In genomic region chr19:52258426-52258825, GRCh38 we compare ENCODE assay signal across 19 cellular contexts. TPM values are rescaled to one million over a fixed set of nuclear protein-coding genes. Genes with fewer than 3 reads are reported as not detected.
DNase-seq lines count a peak whose midpoint lies in the region; FAIRE-seq and TF ChIP-seq lines count a peak whose summit lies in the region.
"Had no signal": no experiment of that assay in that cellular context is flagged by ENCODE, and none has a peak within 500 bp of the region (broad histone marks: within the 10 kb centered on the region; RNA-seq: fewer than 3 reads in every experiment).

No MANE protein-coding gene starts in this region.

- no peak overlapping the region for H3K4me2 ChIP-seq in astrocyte (ENCODE audit: low read length)
- H3K4me2 ChIP-seq: BLaER1 had no signal

- intact Hi-C loops in tibial artery (cut with DNase I; ENCODE audit: low total_unique reads) = no loop called here

- no peak overlapping the region for H2AFZ ChIP-seq in astrocyte (ENCODE audit: low read depth, low read length)
- H2AFZ ChIP-seq: GM23248 had no signal

- H3K27me3 ChIP-seq in astrocyte (ENCODE audit: insufficient read depth, low read length) (no peaks in the 10 kb centered on the region), tibial artery (no peaks in the 10 kb centered on the region)
- H3K27me3 ChIP-seq: BLaER1 had no signal

- H3K36me3 ChIP-seq in astrocyte (ENCODE audit: insufficient read depth, low read length) (no peaks in the 10 kb centered on the region), tibial artery (no peaks in the 10 kb centered on the region)
- H3K36me3 ChIP-seq: BLaER1, HAP-1 had no signal

- no peak overlapping the region for H3K9ac ChIP-seq in astrocyte (ENCODE audit: low read length)
- H3K9ac ChIP-seq: BLaER1, GM23248 had no signal

- H3K4me1 ChIP-seq in astrocyte (ENCODE audit: insufficient read depth, low read length) (no peaks in the 10 kb centered on the region), tibial artery (no peaks in the 10 kb centered on the region)
- H3K4me1 ChIP-seq: BLaER1, HAP-1 had no signal

- peaks cover 2% of the 10 kb centered on the region for H3K27me3 Mint-ChIP-seq in astrocyte (ENCODE audit: low read depth, unreplicated experiment)

- H3K9me3 ChIP-seq in astrocyte (ENCODE audit: insufficient read depth, low read depth, low read length) (no peaks in the 10 kb centered on the region), tibial artery (no peaks in the 10 kb centered on the region)
- H3K9me3 ChIP-seq: HAP-1 had no signal

- TF ChIP-seq CTCF in astrocyte (IDR thresholded peaks at IDR 0.05; ENCODE audit: insufficient read depth, low read depth, low read length) = no peak
- no peak for TF ChIP-seq CTCF in fibroblast of pulmonary artery (IDR thresholded peaks at IDR 0.05; ENCODE audit: low read length, missing control alignments)
- TF ChIP-seq CTCF in tibial artery (IDR thresholded peaks at IDR 0.05) = no peak

- no peaks in the 10 kb centered on the region for H4K20me1 ChIP-seq in astrocyte (ENCODE audit: insufficient read depth, low read length)
- H4K20me1 ChIP-seq: BLaER1 had no signal

- no peak overlapping the region for H3K27ac Mint-ChIP-seq in astrocyte (ENCODE audit: unreplicated experiment)
- H3K27ac Mint-ChIP-seq: CD14-positive monocyte; CD8-positive, alpha-beta T cell had no signal

- no peak overlapping the region for H3K27ac ChIP-seq in astrocyte (ENCODE audit: low read depth, low read length)
- H3K27ac ChIP-seq in tibial artery = no peak overlapping the region
- H3K27ac ChIP-seq: BLaER1, GM23248, HL-60 had no signal

- H3K36me3 Mint-ChIP-seq in astrocyte (ENCODE audit: low read depth, unreplicated experiment) = peaks cover under 1% of the 10 kb centered on the region
- H3K36me3 Mint-ChIP-seq: CD14-positive monocyte; CD8-positive, alpha-beta T cell had no signal

- no peak overlapping the region for H3K4me3 ChIP-seq in astrocyte (ENCODE audit: insufficient read depth, low read depth, low read length)
- H3K4me3 ChIP-seq in fibroblast of pulmonary artery (replicated peaks; ENCODE audit: low read depth, low read length) = no peak overlapping the region
- no peak overlapping the region for H3K4me3 ChIP-seq in tibial artery
- H3K4me3 ChIP-seq: BLaER1, GM12878, GM23248, HAP-1 had no signal

- no peaks in the 10 kb centered on the region for H3K79me2 ChIP-seq in astrocyte (ENCODE audit: insufficient read depth, low read length)

- peaks cover 3% of the 10 kb centered on the region for H3K9me3 Mint-ChIP-seq in astrocyte (ENCODE audit: unreplicated experiment)

- DNase-seq in LHCN-M2 (ENCODE audit: low read depth) (peak; percentile 11), astrocyte (ENCODE audit: low read depth) (peak; percentile 38), fibroblast of pulmonary artery (ENCODE audit: low read depth) (peak; percentile 43), renal cortical epithelial cell (ENCODE audit: low read depth) (peak; percentile 13), DMS 273 treated with DMSO at 0.1 percent for 48 hours (lab: John Stamatoyannopoulos, UW) (no peak), SW 1271 (lab: John Stamatoyannopoulos, UW) (no peak), tibial artery (no peak)
- DNase-seq: 8988T; Calu3; CD8-positive, alpha-beta T cell; DMS53; DND-41; EL; GM23248 had no signal

- no peak for FAIRE-seq in astrocyte (lab: Jason Lieb, UNC)
- FAIRE-seq: GM12878 had no signal

- H3K4me1 Mint-ChIP-seq in astrocyte (ENCODE audit: low read depth, unreplicated experiment) = no peaks in the 10 kb centered on the region

- H3K4me3 Mint-ChIP-seq in astrocyte (ENCODE audit: unreplicated experiment) = no peak overlapping the region
- H3K4me3 Mint-ChIP-seq: CD14-positive monocyte; CD8-positive, alpha-beta T cell had no signal

RNA-seq across cellular contexts. Expression of gene ZNF766, which starts 11.0 kb away (rescaled TPM):
- 11.0 and 11.9 TPM in 2 replicates for total RNA-seq in LHCN-M2 (2014; rRNA removed)
- polyA plus RNA-seq in LHCN-M2 (2012) = 4.0 TPM
- total RNA-seq in astrocyte = 13.2 and 16.5 TPM in 2 replicates
- total RNA-seq in renal cortical epithelial cell = 12.7 and 31.6 TPM in 2 replicates

RNA-seq across cellular contexts. Expression of gene ZNF480, which starts 38.5 kb away (rescaled TPM):
- 8.1 and 11.9 TPM in 2 replicates for total RNA-seq in LHCN-M2 (2014; rRNA removed)
- 9.7 TPM for polyA plus RNA-seq in LHCN-M2 (2012)
- 8.8 and 12.6 TPM in 2 replicates for total RNA-seq in astrocyte
- total RNA-seq in renal cortical epithelial cell = 5.7 and 12.0 TPM in 2 replicates

Comparison
In these comparisons a context has a peak if more than half of its experiments do, and no peak if none do; other contexts are left out.
1. DNase-seq: peak in LHCN-M2 (single experiment), astrocyte (single experiment), fibroblast of pulmonary artery (single experiment) and renal cortical epithelial cell (single experiment); none in DMS 273 treated with DMSO at 0.1 percent for 48 hours (single experiment), SW 1271 (0 of 2) and tibial artery (0 of 2).